In the genomic region with DNA sequence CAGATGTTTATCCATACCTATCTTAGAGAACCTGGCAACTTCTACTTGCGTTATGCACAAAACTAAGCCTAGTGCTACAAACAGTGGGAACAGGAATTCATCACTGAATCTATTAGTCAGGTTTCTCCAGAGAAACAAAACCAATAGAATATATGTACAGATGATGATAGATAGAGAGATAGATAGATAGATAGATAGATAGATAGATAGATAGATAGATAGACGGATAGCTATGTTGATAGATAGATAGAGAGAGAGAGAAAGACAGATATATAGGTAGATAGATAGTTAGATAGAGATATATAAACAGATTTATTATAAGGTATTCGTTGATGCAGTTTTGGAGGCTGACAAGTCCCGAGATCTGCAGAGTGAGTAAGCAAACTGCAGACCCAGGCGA, we compare ENCODE assay signal across 8 cellular contexts.
"Had no signal": no experiment of that assay in that cellular context is flagged by ENCODE, and none has a peak within 500 bp of the region (broad histone marks: within the 10 kb centered on the region; RNA-seq: fewer than 3 reads in every experiment).

No MANE protein-coding gene starts in this region.

- FAIRE-seq: G401.6, GM12878, GM12891, GM12892, GM18507, GM19239 had no signal

- ATAC-seq: GM12878 had no signal

- DNase-seq: GDM1, GF-D8 had no signal

- H3K4me3 ChIP-seq: GM12878 had no signal
